1 cellular context compared by ENCODE assay signal in the genomic region with DNA sequence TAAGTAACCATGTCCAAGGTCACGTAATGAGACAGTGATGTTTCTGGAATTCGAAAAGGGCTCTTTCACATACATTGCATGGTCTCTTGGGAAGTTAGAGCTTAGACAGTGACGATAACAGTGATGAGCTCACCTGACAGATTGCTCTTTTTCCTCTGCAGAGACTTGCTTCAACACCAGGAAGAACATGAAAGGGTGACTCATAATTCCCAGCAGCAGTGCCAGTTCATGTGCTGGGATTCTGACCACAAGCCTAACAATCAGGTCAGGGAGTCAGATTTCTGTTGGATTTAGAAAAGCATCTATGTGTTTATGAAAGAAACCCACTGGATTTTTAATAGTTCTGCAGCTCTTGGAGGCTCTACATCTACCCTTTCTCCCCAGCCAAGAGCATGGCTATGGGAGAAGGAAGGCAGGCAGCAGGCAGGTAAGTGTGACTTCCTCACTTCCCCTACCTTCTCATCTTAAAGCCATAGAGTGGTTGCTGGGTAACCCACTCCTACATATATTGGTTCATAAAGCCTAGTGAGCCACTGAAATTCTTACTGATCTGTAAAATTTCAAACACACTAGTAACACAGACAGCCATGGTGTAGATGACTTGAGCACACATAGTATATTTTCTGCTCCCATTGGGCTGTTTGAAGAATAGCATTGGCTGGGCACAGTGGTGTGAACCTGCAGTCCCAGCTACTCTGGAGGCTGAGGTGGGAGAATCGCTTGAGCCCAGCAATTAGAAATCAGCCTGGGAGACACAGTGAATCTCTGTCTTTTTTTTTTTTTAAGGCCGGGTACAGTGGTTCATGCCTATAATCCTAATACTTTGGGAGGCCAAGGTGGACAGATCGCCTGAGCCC.
A peak's percentile ranks its signal among the peaks of the same experiment; 100 is the strongest.
TF ChIP-seq lines count a peak whose summit lies in the region.

No MANE protein-coding gene starts in this region.

TF ChIP-seq in HepG2, 621 proteins besides CTCF, POLR2A, EP300 and RAD21 (continued from another document and continues in another):
- peak; percentile 43; the same call in 1 of the 2 replicates for TF ChIP-seq SRY (CRISPR knock-in tag; IDR thresholded peaks at IDR 0.05)
- peak; percentile 85 for TF ChIP-seq TGIF2 (CRISPR knock-in tag; IDR thresholded peaks at IDR 0.05)
- TF ChIP-seq ZFYVE20 (CRISPR knock-in tag; IDR thresholded peaks at IDR 0.05; ENCODE audit: borderline replicate concordance, low read depth): no peak
- TF ChIP-seq NFATC3 (CRISPR knock-in tag; IDR thresholded peaks at IDR 0.05): peak; percentile 82; the same call in 1 of the 2 replicates
- peak; percentile 35; the same call in 1 of the 2 replicates for TF ChIP-seq KDM5A (IDR thresholded peaks at IDR 0.05; ENCODE audit: borderline replicate concordance, low read length)
- TF ChIP-seq SP2 (CRISPR knock-in tag; IDR thresholded peaks at IDR 0.05): no peak
- TF ChIP-seq ZNF512 (CRISPR knock-in tag; IDR thresholded peaks at IDR 0.05): no peak
- TF ChIP-seq HNRNPL (IDR thresholded peaks at IDR 0.05; ENCODE audit: low read depth, low read length): no peak
- TF ChIP-seq FOXK1 (CRISPR knock-in tag; IDR thresholded peaks at IDR 0.05; ENCODE audit: borderline replicate concordance, low read depth): peak; percentile 80; the same call in 1 of the 2 replicates
- TF ChIP-seq MEIS2 (CRISPR knock-in tag; IDR thresholded peaks at IDR 0.05): peak; percentile 87
- TF ChIP-seq HNRNPH1 (optimal IDR thresholded peaks at IDR 0.05; ENCODE audit: low read depth, low read length): no peak
- TF ChIP-seq ZFP90 (CRISPR knock-in tag; IDR thresholded peaks at IDR 0.05; ENCODE audit: borderline replicate concordance): no peak
- no peak for TF ChIP-seq ARID2 (CRISPR knock-in tag; IDR thresholded peaks at IDR 0.05; ENCODE audit: borderline replicate concordance)
- TF ChIP-seq ZNF530 (CRISPR knock-in tag; IDR thresholded peaks at IDR 0.05; ENCODE audit: low read depth): no peak
- no peak for TF ChIP-seq ZNF790 (CRISPR knock-in tag; IDR thresholded peaks at IDR 0.05; ENCODE audit: borderline replicate concordance)
- TF ChIP-seq ZZZ3 (CRISPR knock-in tag; IDR thresholded peaks at IDR 0.05; ENCODE audit: borderline replicate concordance): no peak
- TF ChIP-seq, protein P1, sequence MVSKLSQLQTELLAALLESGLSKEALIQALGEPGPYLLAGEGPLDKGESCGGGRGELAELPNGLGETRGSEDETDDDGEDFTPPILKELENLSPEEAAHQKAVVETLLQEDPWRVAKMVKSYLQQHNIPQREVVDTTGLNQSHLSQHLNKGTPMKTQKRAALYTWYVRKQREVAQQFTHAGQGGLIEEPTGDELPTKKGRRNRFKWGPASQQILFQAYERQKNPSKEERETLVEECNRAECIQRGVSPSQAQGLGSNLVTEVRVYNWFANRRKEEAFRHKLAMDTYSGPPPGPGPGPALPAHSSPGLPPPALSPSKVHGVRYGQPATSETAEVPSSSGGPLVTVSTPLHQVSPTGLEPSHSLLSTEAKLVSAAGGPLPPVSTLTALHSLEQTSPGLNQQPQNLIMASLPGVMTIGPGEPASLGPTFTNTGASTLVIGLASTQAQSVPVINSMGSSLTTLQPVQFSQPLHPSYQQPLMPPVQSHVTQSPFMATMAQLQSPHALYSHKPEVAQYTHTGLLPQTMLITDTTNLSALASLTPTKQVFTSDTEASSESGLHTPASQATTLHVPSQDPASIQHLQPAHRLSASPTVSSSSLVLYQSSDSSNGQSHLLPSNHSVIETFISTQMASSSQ (IDR thresholded peaks at IDR 0.05; ENCODE audit: low read depth): 0 out of 2 replicates have a peak, but pooled peaks have one; percentile 24
- TF ChIP-seq, protein P1 (CRISPR knock-in tag; IDR thresholded peaks at IDR 0.05; ENCODE audit: borderline replicate concordance): peak; percentile 69; the same call in 1 of the 2 replicates
- TF ChIP-seq ZFP82 (CRISPR knock-in tag; IDR thresholded peaks at IDR 0.05; ENCODE audit: borderline replicate concordance): no peak
- TF ChIP-seq ZNF772 (CRISPR knock-in tag; IDR thresholded peaks at IDR 0.05): peak; percentile 34; the same call in 1 of the 2 replicates
- TF ChIP-seq FOXM1 (CRISPR knock-in tag; IDR thresholded peaks at IDR 0.05): no peak
- TF ChIP-seq POGZ (CRISPR knock-in tag; IDR thresholded peaks at IDR 0.05): peak; percentile 85
- TF ChIP-seq, protein P2, sequence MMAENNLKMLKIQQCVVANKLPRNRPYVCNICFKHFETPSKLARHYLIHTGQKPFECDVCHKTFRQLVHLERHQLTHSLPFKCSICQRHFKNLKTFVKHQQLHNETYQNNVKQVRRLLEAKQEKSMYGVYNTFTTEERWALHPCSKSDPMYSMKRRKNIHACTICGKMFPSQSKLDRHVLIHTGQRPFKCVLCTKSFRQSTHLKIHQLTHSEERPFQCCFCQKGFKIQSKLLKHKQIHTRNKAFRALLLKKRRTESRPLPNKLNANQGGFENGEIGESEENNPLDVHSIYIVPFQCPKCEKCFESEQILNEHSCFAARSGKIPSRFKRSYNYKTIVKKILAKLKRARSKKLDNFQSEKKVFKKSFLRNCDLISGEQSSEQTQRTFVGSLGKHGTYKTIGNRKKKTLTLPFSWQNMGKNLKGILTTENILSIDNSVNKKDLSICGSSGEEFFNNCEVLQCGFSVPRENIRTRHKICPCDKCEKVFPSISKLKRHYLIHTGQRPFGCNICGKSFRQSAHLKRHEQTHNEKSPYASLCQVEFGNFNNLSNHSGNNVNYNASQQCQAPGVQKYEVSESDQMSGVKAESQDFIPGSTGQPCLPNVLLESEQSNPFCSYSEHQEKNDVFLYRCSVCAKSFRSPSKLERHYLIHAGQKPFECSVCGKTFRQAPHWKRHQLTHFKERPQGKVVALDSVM (CRISPR knock-in tag; IDR thresholded peaks at IDR 0.05): no peak
- 0 out of 2 replicates have a peak, but pooled peaks have one; percentile 24 for TF ChIP-seq ZNF547 (CRISPR knock-in tag; IDR thresholded peaks at IDR 0.05)
- no peak for TF ChIP-seq CEBPZ (IDR thresholded peaks at IDR 0.05; ENCODE audit: low read length)
- TF ChIP-seq, protein P3, sequence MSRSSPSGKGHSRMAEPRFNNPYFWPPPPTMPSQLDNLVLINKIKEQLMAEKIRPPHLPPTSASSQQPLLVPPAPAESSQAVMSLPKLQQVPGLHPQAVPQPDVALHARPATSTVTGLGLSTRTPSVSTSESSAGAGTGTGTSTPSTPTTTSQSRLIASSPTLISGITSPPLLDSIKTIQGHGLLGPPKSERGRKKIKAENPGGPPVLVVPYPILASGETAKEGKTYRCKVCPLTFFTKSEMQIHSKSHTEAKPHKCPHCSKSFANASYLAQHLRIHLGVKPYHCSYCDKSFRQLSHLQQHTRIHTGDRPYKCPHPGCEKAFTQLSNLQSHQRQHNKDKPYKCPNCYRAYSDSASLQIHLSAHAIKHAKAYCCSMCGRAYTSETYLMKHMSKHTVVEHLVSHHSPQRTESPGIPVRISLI (CRISPR knock-in tag; IDR thresholded peaks at IDR 0.05; ENCODE audit: borderline replicate concordance): no peak
- TF ChIP-seq, protein P4, sequence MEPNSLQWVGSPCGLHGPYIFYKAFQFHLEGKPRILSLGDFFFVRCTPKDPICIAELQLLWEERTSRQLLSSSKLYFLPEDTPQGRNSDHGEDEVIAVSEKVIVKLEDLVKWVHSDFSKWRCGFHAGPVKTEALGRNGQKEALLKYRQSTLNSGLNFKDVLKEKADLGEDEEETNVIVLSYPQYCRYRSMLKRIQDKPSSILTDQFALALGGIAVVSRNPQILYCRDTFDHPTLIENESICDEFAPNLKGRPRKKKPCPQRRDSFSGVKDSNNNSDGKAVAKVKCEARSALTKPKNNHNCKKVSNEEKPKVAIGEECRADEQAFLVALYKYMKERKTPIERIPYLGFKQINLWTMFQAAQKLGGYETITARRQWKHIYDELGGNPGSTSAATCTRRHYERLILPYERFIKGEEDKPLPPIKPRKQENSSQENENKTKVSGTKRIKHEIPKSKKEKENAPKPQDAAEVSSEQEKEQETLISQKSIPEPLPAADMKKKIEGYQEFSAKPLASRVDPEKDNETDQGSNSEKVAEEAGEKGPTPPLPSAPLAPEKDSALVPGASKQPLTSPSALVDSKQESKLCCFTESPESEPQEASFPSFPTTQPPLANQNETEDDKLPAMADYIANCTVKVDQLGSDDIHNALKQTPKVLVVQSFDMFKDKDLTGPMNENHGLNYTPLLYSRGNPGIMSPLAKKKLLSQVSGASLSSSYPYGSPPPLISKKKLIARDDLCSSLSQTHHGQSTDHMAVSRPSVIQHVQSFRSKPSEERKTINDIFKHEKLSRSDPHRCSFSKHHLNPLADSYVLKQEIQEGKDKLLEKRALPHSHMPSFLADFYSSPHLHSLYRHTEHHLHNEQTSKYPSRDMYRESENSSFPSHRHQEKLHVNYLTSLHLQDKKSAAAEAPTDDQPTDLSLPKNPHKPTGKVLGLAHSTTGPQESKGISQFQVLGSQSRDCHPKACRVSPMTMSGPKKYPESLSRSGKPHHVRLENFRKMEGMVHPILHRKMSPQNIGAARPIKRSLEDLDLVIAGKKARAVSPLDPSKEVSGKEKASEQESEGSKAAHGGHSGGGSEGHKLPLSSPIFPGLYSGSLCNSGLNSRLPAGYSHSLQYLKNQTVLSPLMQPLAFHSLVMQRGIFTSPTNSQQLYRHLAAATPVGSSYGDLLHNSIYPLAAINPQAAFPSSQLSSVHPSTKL (CRISPR knock-in tag; IDR thresholded peaks at IDR 0.05): peak; percentile 99
- no peak for TF ChIP-seq ZNF121 (CRISPR knock-in tag; IDR thresholded peaks at IDR 0.05)
- TF ChIP-seq SOX5 (CRISPR knock-in tag; IDR thresholded peaks at IDR 0.05; ENCODE audit: borderline replicate concordance): peak; percentile 94
- no peak for TF ChIP-seq ZNF275 (CRISPR knock-in tag; IDR thresholded peaks at IDR 0.05; ENCODE audit: borderline replicate concordance)
- no peak for TF ChIP-seq ZBTB7A (CRISPR knock-in tag; IDR thresholded peaks at IDR 0.05)
- TF ChIP-seq NFKB2 (CRISPR knock-in tag; IDR thresholded peaks at IDR 0.05; ENCODE audit: borderline replicate concordance): no peak
- no peak for TF ChIP-seq SCMH1 (CRISPR knock-in tag; IDR thresholded peaks at IDR 0.05; ENCODE audit: borderline replicate concordance)
- TF ChIP-seq DPF2 (CRISPR knock-in tag; IDR thresholded peaks at IDR 0.05; ENCODE audit: borderline replicate concordance, low read depth): no peak; the same call in 1 of the 2 replicates
- TF ChIP-seq, protein P5, sequence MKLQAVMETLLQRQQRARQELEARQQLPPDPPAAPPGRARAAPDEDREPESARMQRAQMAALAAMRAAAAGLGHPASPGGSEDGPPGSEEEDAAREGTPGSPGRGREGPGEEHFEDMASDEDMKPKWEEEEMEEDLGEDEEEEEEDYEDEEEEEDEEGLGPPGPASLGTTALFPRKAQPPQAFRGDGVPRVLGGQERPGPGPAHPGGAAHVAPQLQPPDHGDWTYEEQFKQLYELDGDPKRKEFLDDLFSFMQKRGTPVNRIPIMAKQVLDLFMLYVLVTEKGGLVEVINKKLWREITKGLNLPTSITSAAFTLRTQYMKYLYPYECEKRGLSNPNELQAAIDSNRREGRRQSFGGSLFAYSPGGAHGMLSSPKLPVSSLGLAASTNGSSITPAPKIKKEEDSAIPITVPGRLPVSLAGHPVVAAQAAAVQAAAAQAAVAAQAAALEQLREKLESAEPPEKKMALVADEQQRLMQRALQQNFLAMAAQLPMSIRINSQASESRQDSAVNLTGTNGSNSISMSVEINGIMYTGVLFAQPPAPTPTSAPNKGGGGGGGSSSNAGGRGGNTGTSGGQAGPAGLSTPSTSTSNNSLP (IDR thresholded peaks at IDR 0.05; ENCODE audit: low read depth, low read length): peak; percentile 81; the same call in 1 of the 2 replicates
